In the genomic region with DNA sequence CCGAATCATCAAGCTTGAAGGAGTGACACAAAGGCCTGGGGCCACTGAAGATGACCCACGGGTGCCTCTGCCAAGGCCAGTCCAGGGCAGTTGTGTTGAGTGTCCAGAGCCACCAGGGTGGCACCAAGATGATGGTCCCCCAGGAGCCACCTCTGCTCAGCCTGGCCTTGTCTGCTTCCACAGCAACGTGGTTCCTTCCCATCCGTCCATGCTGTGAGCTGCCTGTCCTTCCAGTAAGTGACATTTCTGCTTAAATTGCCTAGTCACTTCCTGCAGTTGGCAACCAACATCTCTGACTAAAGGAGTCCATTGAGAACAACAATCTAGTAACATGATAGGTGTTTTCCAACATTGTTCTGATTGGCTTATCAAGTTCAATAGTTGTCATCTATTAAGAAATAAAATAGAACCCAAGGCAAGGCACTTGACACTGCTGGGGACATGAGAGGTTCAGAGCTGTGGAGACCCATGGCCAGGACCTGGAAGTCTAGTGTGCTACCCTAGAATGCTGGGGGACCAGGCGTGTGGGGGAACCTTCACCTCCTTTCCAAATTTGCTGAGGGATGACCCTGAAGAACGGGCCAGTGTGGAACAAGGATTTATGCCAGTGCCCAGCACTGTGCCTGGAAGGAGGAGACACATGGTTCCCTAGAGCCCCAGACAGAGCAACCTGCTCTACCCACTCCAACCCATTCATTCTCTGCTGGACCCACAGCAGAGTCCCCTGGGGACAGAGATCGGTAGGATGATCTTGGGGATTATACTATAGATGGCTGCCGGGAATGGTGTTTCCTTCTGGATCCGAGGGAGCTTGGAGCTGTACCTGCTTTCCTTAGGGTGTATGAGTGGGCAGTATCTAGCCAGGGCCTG, we compare ENCODE assay signal across 16 cellular contexts.
DNase-seq lines count a peak whose midpoint lies in the region; ATAC-seq and TF ChIP-seq lines count a peak whose summit lies in the region.
"Had no signal": no experiment of that assay in that cellular context is flagged by ENCODE, and none has a peak within 500 bp of the region (broad histone marks: within the 10 kb centered on the region; RNA-seq: fewer than 3 reads in every experiment).

No MANE protein-coding gene starts in this region.

- peaks cover 26% of the 10 kb centered on the region for H3K4me1 Mint-ChIP-seq in activated T-helper 17 cell treated with anti-CD3 and anti-CD28 coated beads, Interleukin-2, amount 50 U/mL, for 72 hours
- peaks cover 62% of the 10 kb centered on the region for H3K4me1 Mint-ChIP-seq in stimulated activated naive CD8-positive, alpha-beta T cell treated with anti-CD3 and anti-CD28 coated beads, Interleukin-15, amount 100 ng/mL, for 72 hours

- ATAC-seq in RWPE2 (ENCODE audit: low read depth): 0 out of 3 replicates have a peak, but pooled peaks have one; percentile 19
- ATAC-seq in activated T-helper 17 cell treated with anti-CD3 and anti-CD28 coated beads, Interleukin-2, amount 50 U/mL, for 72 hours (replicated peaks): peak; percentile 89
- ATAC-seq in stimulated activated naive CD8-positive, alpha-beta T cell treated with anti-CD3 and anti-CD28 coated beads, Interleukin-15, amount 100 ng/mL, for 72 hours: peak; percentile 80
- no peak for ATAC-seq in GM19023 (IDR thresholded peaks at IDR 0.05; ENCODE audit: unreplicated experiment)
- ATAC-seq: foreskin keratinocyte had no signal

- no peaks in the 10 kb centered on the region for H3K36me3 Mint-ChIP-seq in activated T-helper 17 cell treated with anti-CD3 and anti-CD28 coated beads, Interleukin-2, amount 50 U/mL, for 72 hours (ENCODE audit: low read depth)
- H3K36me3 Mint-ChIP-seq: type B pancreatic cell had no signal

- H3K27ac Mint-ChIP-seq in activated T-helper 17 cell treated with anti-CD3 and anti-CD28 coated beads, Interleukin-2, amount 50 U/mL, for 72 hours: peak overlapping the region; percentile 91
- H3K27ac Mint-ChIP-seq in stimulated activated naive CD8-positive, alpha-beta T cell treated with anti-CD3 and anti-CD28 coated beads, Interleukin-15, amount 100 ng/mL, for 72 hours: peak overlapping the region; percentile 95 to 96
- H3K27ac Mint-ChIP-seq: type B pancreatic cell had no signal

- H3K9me3 Mint-ChIP-seq in activated T-helper 17 cell treated with anti-CD3 and anti-CD28 coated beads, Interleukin-2, amount 50 U/mL, for 72 hours: peaks cover 5% of the 10 kb centered on the region
- peaks cover 0 to 5% of the 10 kb centered on the region in 2 donors for H3K9me3 Mint-ChIP-seq in stimulated activated naive CD8-positive, alpha-beta T cell treated with anti-CD3 and anti-CD28 coated beads, Interleukin-15, amount 100 ng/mL, for 72 hours
- H3K9me3 Mint-ChIP-seq: type B pancreatic cell had no signal

- H4K20me1 ChIP-seq in Karpas-422 (ENCODE audit: insufficient read depth, low read depth, low read length): no peaks in the 10 kb centered on the region

- no peak for TF ChIP-seq CTCF in RWPE2 (IDR thresholded peaks at IDR 0.05; ENCODE audit: poor library complexity, severe bottlenecking)

- H3K79me2 ChIP-seq in Karpas-422 (ENCODE audit: low read length): no peaks in the 10 kb centered on the region

- no peak overlapping the region for H3K4me2 ChIP-seq in Karpas-422 (ENCODE audit: low read depth, low read length, poor library complexity, severe bottlenecking)
- H3K4me2 ChIP-seq: PC-9 had no signal

- DNase-seq in stimulated activated CD4-positive, alpha-beta T cell treated with anti-CD3 and anti-CD28 coated beads, Interleukin-1b, Interleukin-23, amount 100 ng/mL, for 48 hours: peak; percentile 48
- no peak for DNase-seq in stimulated activated CD4-positive, alpha-beta T cell treated with anti-CD3 and anti-CD28 coated beads, Interleukin-12 subunit alpha, Interleukin-12 subunit beta, amount 100 ng/mL, for 4 hours
- DNase-seq in RWPE2 (ENCODE audit: low spot score): no peak
- DNase-seq in stimulated activated naive CD8-positive, alpha-beta T cell treated with anti-CD3 and anti-CD28 coated beads, Interleukin-15, amount 100 ng/mL, for 72 hours: peak in 1 of 2 donors; percentile 35
- no peak for DNase-seq in Karpas-422
- DNase-seq: foreskin keratinocyte, left cardiac atrium, MG63, NCI-H526, occipital lobe, PC-9 had no signal

- no peaks in the 10 kb centered on the region for H3K9me3 ChIP-seq in RWPE2 (ENCODE audit: severe bottlenecking)
- no peaks in the 10 kb centered on the region for H3K9me3 ChIP-seq in Karpas-422 (ENCODE audit: low read length)
- H3K9me3 ChIP-seq: MG63 had no signal

- H2AFZ ChIP-seq in Karpas-422 (ENCODE audit: low read length): no peak overlapping the region
- H2AFZ ChIP-seq: PC-9 had no signal

- H3K36me3 ChIP-seq in RWPE2 (ENCODE audit: low read depth) (no peaks in the 10 kb centered on the region), Karpas-422 (ENCODE audit: insufficient read depth, low read length) (no peaks in the 10 kb centered on the region)
- H3K36me3 ChIP-seq: MG63 had no signal

- H3K4me3 Mint-ChIP-seq in activated T-helper 17 cell treated with anti-CD3 and anti-CD28 coated beads, Interleukin-2, amount 50 U/mL, for 72 hours: peak overlapping the region; percentile 53
- H3K4me3 Mint-ChIP-seq in stimulated activated naive CD8-positive, alpha-beta T cell treated with anti-CD3 and anti-CD28 coated beads, Interleukin-15, amount 100 ng/mL, for 72 hours: peak overlapping the region; percentile 36 to 54
- H3K4me3 Mint-ChIP-seq: type B pancreatic cell had no signal

- H3K27me3 Mint-ChIP-seq in activated T-helper 17 cell treated with anti-CD3 and anti-CD28 coated beads, Interleukin-2, amount 50 U/mL, for 72 hours: no peaks in the 10 kb centered on the region
- H3K27me3 Mint-ChIP-seq in stimulated activated naive CD8-positive, alpha-beta T cell treated with anti-CD3 and anti-CD28 coated beads, Interleukin-15, amount 100 ng/mL, for 72 hours: no peaks in the 10 kb centered on the region
- H3K27me3 Mint-ChIP-seq: type B pancreatic cell had no signal

- no peak overlapping the region for H3K9ac ChIP-seq in Karpas-422 (ENCODE audit: low read length)

- no peaks in the 10 kb centered on the region for H3K9me2 ChIP-seq in Karpas-422 (replicated peaks; ENCODE audit: insufficient read depth, low read length)

- H3K27ac ChIP-seq in RWPE2 (ENCODE audit: poor library complexity, severe bottlenecking): no peak overlapping the region
- H3K27ac ChIP-seq in Karpas-422 (ENCODE audit: low read length): no peak overlapping the region
- H3K27ac ChIP-seq: C4-2B, coronary artery, foreskin keratinocyte, PC-9 had no signal

- H3K27me3 ChIP-seq in RWPE2 (ENCODE audit: insufficient read depth, poor library complexity, severe bottlenecking) (no peaks in the 10 kb centered on the region), Karpas-422 (ENCODE audit: low read length) (no peaks in the 10 kb centered on the region)
- H3K27me3 ChIP-seq: foreskin keratinocyte, MG63 had no signal

- H3K4me3 ChIP-seq in RWPE2 (ENCODE audit: severe bottlenecking) (no peak overlapping the region), Karpas-422 (ENCODE audit: low read length) (no peak overlapping the region)
- H3K4me3 ChIP-seq: coronary artery, MG63, PC-9 had no signal

- H3K4me1 ChIP-seq in RWPE2 (ENCODE audit: insufficient read depth, poor library complexity, severe bottlenecking) (no peaks in the 10 kb centered on the region), Karpas-422 (ENCODE audit: low read length) (no peaks in the 10 kb centered on the region)
- H3K4me1 ChIP-seq: foreskin keratinocyte had no signal
